1 cellular context compared by ENCODE assay signal in the genomic region with DNA sequence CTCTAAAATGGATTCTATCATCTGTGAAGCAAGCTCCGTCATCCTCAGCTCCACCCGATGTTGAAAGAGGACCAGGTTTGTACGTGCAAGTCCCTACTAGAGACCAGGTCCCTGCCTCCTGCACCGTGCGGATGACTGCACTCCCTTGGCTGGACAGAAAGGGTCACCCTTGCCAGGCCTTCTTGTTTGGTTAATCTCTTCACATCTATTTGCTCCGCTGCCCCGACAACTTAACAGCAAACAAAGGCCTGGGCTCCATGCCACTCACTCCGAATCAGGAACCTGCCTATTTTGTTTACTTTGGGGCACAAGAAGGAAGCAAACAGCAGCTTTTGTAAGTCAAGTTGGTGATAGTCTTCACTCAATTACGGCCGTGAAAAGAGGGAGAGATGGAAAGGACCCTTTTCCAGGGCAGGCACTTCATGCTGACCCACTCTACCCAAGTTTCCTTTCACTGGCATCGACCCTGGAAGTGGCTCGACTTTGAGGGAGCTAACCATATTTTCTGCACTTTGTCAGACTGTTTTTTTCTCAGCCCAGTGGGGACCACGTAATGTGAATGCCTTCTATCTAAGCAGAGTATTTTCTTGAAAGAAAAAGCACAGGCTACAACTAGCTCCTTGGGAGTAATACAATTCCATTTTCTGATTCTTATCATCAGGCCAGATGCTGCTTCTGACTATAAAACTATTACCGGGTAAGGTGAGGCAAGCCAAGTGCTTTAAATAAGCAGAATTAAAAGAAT.
TF ChIP-seq lines count a peak whose summit lies in the region.

No MANE protein-coding gene starts in this region.

TF ChIP-seq in HepG2, 621 proteins besides CTCF, POLR2A, EP300 and RAD21 (continued from another document and continues in another):
- TF ChIP-seq, protein P1, sequence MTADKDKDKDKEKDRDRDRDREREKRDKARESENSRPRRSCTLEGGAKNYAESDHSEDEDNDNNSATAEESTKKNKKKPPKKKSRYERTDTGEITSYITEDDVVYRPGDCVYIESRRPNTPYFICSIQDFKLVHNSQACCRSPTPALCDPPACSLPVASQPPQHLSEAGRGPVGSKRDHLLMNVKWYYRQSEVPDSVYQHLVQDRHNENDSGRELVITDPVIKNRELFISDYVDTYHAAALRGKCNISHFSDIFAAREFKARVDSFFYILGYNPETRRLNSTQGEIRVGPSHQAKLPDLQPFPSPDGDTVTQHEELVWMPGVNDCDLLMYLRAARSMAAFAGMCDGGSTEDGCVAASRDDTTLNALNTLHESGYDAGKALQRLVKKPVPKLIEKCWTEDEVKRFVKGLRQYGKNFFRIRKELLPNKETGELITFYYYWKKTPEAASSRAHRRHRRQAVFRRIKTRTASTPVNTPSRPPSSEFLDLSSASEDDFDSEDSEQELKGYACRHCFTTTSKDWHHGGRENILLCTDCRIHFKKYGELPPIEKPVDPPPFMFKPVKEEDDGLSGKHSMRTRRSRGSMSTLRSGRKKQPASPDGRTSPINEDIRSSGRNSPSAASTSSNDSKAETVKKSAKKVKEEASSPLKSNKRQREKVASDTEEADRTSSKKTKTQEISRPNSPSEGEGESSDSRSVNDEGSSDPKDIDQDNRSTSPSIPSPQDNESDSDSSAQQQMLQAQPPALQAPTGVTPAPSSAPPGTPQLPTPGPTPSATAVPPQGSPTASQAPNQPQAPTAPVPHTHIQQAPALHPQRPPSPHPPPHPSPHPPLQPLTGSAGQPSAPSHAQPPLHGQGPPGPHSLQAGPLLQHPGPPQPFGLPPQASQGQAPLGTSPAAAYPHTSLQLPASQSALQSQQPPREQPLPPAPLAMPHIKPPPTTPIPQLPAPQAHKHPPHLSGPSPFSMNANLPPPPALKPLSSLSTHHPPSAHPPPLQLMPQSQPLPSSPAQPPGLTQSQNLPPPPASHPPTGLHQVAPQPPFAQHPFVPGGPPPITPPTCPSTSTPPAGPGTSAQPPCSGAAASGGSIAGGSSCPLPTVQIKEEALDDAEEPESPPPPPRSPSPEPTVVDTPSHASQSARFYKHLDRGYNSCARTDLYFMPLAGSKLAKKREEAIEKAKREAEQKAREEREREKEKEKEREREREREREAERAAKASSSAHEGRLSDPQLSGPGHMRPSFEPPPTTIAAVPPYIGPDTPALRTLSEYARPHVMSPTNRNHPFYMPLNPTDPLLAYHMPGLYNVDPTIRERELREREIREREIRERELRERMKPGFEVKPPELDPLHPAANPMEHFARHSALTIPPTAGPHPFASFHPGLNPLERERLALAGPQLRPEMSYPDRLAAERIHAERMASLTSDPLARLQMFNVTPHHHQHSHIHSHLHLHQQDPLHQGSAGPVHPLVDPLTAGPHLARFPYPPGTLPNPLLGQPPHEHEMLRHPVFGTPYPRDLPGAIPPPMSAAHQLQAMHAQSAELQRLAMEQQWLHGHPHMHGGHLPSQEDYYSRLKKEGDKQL (CRISPR knock-in tag; IDR thresholded peaks at IDR 0.05; ENCODE audit: low read depth), result peak; percentile 58; the same call in 1 of the 2 replicates
- TF ChIP-seq SOX6 (IDR thresholded peaks at IDR 0.05), result no peak
- TF ChIP-seq SOX6 (CRISPR knock-in tag; IDR thresholded peaks at IDR 0.05), result peak; percentile 72
- peak; percentile 86 for TF ChIP-seq HNRNPL (IDR thresholded peaks at IDR 0.05; ENCODE audit: low read depth, low read length)
- no peak for TF ChIP-seq ZSCAN5A (CRISPR knock-in tag; IDR thresholded peaks at IDR 0.05; ENCODE audit: borderline replicate concordance)
- TF ChIP-seq, protein P2, sequence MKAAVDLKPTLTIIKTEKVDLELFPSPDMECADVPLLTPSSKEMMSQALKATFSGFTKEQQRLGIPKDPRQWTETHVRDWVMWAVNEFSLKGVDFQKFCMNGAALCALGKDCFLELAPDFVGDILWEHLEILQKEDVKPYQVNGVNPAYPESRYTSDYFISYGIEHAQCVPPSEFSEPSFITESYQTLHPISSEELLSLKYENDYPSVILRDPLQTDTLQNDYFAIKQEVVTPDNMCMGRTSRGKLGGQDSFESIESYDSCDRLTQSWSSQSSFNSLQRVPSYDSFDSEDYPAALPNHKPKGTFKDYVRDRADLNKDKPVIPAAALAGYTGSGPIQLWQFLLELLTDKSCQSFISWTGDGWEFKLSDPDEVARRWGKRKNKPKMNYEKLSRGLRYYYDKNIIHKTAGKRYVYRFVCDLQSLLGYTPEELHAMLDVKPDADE (CRISPR knock-in tag; IDR thresholded peaks at IDR 0.05), result no peak
- TF ChIP-seq TOPORS (CRISPR knock-in tag; IDR thresholded peaks at IDR 0.05), result no peak
- 0 out of 2 replicates have a peak, but pooled peaks have one; percentile 27 for TF ChIP-seq KDM2A (CRISPR knock-in tag; IDR thresholded peaks at IDR 0.05; ENCODE audit: borderline replicate concordance, low read depth)
- TF ChIP-seq, protein P3, sequence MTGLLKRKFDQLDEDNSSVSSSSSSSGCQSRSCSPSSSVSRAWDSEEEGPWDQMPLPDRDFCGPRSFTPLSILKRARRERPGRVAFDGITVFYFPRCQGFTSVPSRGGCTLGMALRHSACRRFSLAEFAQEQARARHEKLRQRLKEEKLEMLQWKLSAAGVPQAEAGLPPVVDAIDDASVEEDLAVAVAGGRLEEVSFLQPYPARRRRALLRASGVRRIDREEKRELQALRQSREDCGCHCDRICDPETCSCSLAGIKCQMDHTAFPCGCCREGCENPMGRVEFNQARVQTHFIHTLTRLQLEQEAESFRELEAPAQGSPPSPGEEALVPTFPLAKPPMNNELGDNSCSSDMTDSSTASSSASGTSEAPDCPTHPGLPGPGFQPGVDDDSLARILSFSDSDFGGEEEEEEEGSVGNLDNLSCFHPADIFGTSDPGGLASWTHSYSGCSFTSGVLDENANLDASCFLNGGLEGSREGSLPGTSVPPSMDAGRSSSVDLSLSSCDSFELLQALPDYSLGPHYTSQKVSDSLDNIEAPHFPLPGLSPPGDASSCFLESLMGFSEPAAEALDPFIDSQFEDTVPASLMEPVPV (CRISPR knock-in tag; IDR thresholded peaks at IDR 0.05), result no peak
- peak; percentile 40 for TF ChIP-seq BCL6 (CRISPR knock-in tag; IDR thresholded peaks at IDR 0.05)
- TF ChIP-seq ELF4 (CRISPR knock-in tag; IDR thresholded peaks at IDR 0.05; ENCODE audit: borderline replicate concordance), result no peak
- TF ChIP-seq, protein P4, sequence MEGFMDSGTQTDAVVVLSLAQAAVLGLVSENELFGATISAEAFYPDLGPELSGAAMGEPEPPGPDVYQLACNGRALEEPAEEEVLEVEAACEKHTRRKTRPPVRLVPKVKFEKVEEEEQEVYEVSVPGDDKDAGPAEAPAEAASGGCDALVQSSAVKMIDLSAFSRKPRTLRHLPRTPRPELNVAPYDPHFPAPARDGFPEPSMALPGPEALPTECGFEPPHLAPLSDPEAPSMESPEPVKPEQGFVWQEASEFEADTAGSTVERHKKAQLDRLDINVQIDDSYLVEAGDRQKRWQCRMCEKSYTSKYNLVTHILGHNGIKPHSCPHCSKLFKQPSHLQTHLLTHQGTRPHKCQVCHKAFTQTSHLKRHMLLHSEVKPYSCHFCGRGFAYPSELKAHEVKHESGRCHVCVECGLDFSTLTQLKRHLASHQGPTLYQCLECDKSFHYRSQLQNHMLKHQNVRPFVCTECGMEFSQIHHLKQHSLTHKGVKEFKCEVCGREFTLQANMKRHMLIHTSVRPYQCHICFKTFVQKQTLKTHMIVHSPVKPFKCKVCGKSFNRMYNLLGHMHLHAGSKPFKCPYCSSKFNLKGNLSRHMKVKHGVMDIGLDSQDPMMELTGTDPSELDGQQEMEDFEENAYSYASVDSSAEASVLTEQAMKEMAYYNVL (CRISPR knock-in tag; IDR thresholded peaks at IDR 0.05; ENCODE audit: borderline replicate concordance), result no peak
- TF ChIP-seq ZSCAN29 (CRISPR knock-in tag; conservative IDR thresholded peaks at IDR 0.05), result no peak
- TF ChIP-seq, protein P5, sequence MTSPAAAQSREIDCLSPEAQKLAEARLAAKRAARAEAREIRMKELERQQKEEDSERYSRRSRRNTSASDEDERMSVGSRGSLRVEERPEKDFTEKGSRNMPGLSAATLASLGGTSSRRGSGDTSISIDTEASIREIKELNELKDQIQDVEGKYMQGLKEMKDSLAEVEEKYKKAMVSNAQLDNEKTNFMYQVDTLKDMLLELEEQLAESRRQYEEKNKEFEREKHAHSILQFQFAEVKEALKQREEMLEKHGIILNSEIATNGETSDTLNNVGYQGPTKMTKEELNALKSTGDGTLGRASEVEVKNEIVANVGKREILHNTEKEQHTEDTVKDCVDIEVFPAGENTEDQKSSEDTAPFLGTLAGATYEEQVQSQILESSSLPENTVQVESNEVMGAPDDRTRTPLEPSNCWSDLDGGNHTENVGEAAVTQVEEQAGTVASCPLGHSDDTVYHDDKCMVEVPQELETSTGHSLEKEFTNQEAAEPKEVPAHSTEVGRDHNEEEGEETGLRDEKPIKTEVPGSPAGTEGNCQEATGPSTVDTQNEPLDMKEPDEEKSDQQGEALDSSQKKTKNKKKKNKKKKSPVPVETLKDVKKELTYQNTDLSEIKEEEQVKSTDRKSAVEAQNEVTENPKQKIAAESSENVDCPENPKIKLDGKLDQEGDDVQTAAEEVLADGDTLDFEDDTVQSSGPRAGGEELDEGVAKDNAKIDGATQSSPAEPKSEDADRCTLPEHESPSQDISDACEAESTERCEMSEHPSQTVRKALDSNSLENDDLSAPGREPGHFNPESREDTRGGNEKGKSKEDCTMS (CRISPR knock-in tag; conservative IDR thresholded peaks at IDR 0.05), result no peak
- TF ChIP-seq, protein P6, sequence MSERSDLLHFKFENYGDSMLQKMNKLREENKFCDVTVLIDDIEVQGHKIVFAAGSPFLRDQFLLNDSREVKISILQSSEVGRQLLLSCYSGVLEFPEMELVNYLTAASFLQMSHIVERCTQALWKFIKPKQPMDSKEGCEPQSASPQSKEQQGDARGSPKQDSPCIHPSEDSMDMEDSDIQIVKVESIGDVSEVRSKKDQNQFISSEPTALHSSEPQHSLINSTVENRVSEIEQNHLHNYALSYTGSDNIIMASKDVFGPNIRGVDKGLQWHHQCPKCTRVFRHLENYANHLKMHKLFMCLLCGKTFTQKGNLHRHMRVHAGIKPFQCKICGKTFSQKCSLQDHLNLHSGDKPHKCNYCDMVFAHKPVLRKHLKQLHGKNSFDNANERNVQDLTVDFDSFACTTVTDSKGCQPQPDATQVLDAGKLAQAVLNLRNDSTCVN (CRISPR knock-in tag; IDR thresholded peaks at IDR 0.05; ENCODE audit: borderline replicate concordance), result no peak
- TF ChIP-seq ZBTB4 (CRISPR knock-in tag; IDR thresholded peaks at IDR 0.05; ENCODE audit: borderline replicate concordance), result 0 out of 2 replicates have a peak, but pooled peaks have one; percentile 47
- no peak for TF ChIP-seq CSRNP2 (CRISPR knock-in tag; conservative IDR thresholded peaks at IDR 0.05; ENCODE audit: low read depth)
- TF ChIP-seq ONECUT2 (CRISPR knock-in tag; IDR thresholded peaks at IDR 0.05), result no peak
- no peak for TF ChIP-seq NFATC3 (CRISPR knock-in tag; IDR thresholded peaks at IDR 0.05)
- TF ChIP-seq TERF1 (CRISPR knock-in tag; IDR thresholded peaks at IDR 0.05), result no peak
- peak; percentile 58; the same call in 1 of the 2 replicates for TF ChIP-seq SOX5 (CRISPR knock-in tag; IDR thresholded peaks at IDR 0.05; ENCODE audit: borderline replicate concordance)
- peak; percentile 58; the same call in 1 of the 2 replicates for TF ChIP-seq RFX1 (IDR thresholded peaks at IDR 0.05)
- TF ChIP-seq HOXA7 (CRISPR knock-in tag; IDR thresholded peaks at IDR 0.05), result no peak
- TF ChIP-seq ZFP37 (CRISPR knock-in tag; IDR thresholded peaks at IDR 0.05; ENCODE audit: borderline replicate concordance), result no peak
